11 cellular contexts compared by ENCODE assay signal in genomic region chr20:14830466-14830865, GRCh38.
DNase-seq lines count a peak whose midpoint lies in the region; ATAC-seq and TF ChIP-seq lines count a peak whose summit lies in the region.
"Had no signal": no experiment of that assay in that cellular context is flagged by ENCODE, and none has a peak within 500 bp of the region (broad histone marks: within the 10 kb centered on the region; RNA-seq: fewer than 3 reads in every experiment).

No MANE protein-coding gene starts in this region.

- POLR2A ChIA-PET in GM10248 (lab: Yijun Ruan, JAX), result no interaction called here
- POLR2A ChIA-PET in Caco-2 (lab: Charles Lee), result no interaction called here

- no peaks in the 10 kb centered on the region for H3K9me3 ChIP-seq in Caco-2

- H3K4me1 Mint-ChIP-seq in Caco-2 (ENCODE audit: low read depth, unreplicated experiment), result no peaks in the 10 kb centered on the region

- DNase-seq in GM10248 (ENCODE audit: extremely low spot score) (peak; percentile 28), NCI-H1105 (lab: John Stamatoyannopoulos, UW) (peak; percentile 84), NCI-H226 (no peak), iPS-NIHi11 (ENCODE audit: low spot score) (no peak), Caco-2 (no peak)
- DNase-seq: posterior cingulate gyrus, RPMI8226 had no signal

- H3K4me1 ChIP-seq in Caco-2, result no peaks in the 10 kb centered on the region

- CTCF ChIA-PET in GM10248 (lab: Yijun Ruan, JAX), result no interaction called here
- CTCF ChIA-PET in Caco-2 (lab: Charles Lee), result no interaction called here

- H3K27ac Mint-ChIP-seq in Caco-2 (ENCODE audit: unreplicated experiment), result no peak overlapping the region

- TF ChIP-seq CTCF in GM10248 (IDR thresholded peaks at IDR 0.05; ENCODE audit: control extremely low read depth, extremely low read depth, low read depth, missing control alignments) (no peak), Caco-2 (IDR thresholded peaks at IDR 0.05; ENCODE audit: insufficient read depth in 1 of 2, low read depth in 1 of 2, low read length in 1 of 2, severe bottlenecking in 1 of 2, unreplicated experiment in 1 of 2) (no peak)

- no peaks in the 10 kb centered on the region for H3K27me3 Mint-ChIP-seq in Caco-2 (ENCODE audit: insufficient read depth, unreplicated experiment)

- H3K27me3 ChIP-seq in Caco-2 (replicated peaks; ENCODE audit: control insufficient read depth, insufficient read depth, low read length), result no peaks in the 10 kb centered on the region

- H3K36me3 ChIP-seq in Caco-2 (ENCODE audit: control insufficient read depth, insufficient read depth, low read length), result no peaks in the 10 kb centered on the region

- intact Hi-C loops in Caco-2 (cut with micrococcal nuclease; ENCODE audit: unreplicated experiment), result no loop called here

- no peak overlapping the region for H3K4me3 ChIP-seq in Caco-2 (ENCODE audit: low read depth, low read length)

- H3K36me3 Mint-ChIP-seq in Caco-2 (ENCODE audit: insufficient read depth, unreplicated experiment), result no peaks in the 10 kb centered on the region

- BruUV-seq in Caco-2 (replicated peaks; lab: Mats Ljungman, UMichigan), result no TSS peak

- ATAC-seq in GM19395 (IDR thresholded peaks at IDR 0.05; ENCODE audit: unreplicated experiment) (peak; percentile 78), HG02885 (IDR thresholded peaks at IDR 0.05; ENCODE audit: poor library complexity, unreplicated experiment) (peak; percentile 77), SK-N-SH treated with all-trans-retinoic acid at 6 μM for 48 hours (no peak)
- ATAC-seq: activated CD4-positive, CD25-positive, alpha-beta regulatory T cell treated with anti-CD3 and anti-CD28 coated beads, Interleukin-2, amount 50 U/mL, for 24 hours had no signal

- H3K4me3 Mint-ChIP-seq in Caco-2 (ENCODE audit: unreplicated experiment), result no peak overlapping the region

- H3K9me3 Mint-ChIP-seq in Caco-2 (ENCODE audit: unreplicated experiment), result no peaks in the 10 kb centered on the region

TF ChIP-seq in SK-N-SH treated with all-trans-retinoic acid at 6 μM for 48 hours, 23 proteins besides CTCF, POLR2A, EP300 and RAD21:
- TF ChIP-seq TSHZ2 (CRISPR knock-in tag; IDR thresholded peaks at IDR 0.05), result no peak
- TF ChIP-seq ZNF8 (CRISPR knock-in tag; IDR thresholded peaks at IDR 0.05), result no peak
- no peak for TF ChIP-seq ZNF565 (CRISPR knock-in tag; conservative IDR thresholded peaks at IDR 0.05; ENCODE audit: low read depth)
- no peak for TF ChIP-seq ARNTL (CRISPR knock-in tag; IDR thresholded peaks at IDR 0.05; ENCODE audit: borderline replicate concordance, low read depth)

Comparison
In these comparisons a context has a peak if more than half of its experiments do, and no peak if none do; other contexts are left out.
1. DNase-seq: peak in GM10248 (single experiment) and NCI-H1105 (single experiment); none in NCI-H226 (single experiment), iPS-NIHi11 (single experiment) and Caco-2 (0 of 2).